15 cellular contexts compared by ENCODE assay signal in genomic region chr1:39877231-39877778, GRCh38. TPM values are rescaled to one million over a fixed set of nuclear protein-coding genes. Genes with fewer than 3 reads are reported as not detected.
DNase-seq lines count a peak whose midpoint lies in the region; FAIRE-seq and TF ChIP-seq lines count a peak whose summit lies in the region.
"Had no signal": no experiment of that assay in that cellular context is flagged by ENCODE, and none has a peak within 500 bp of the region (broad histone marks: within the 10 kb centered on the region; RNA-seq: fewer than 3 reads in every experiment).

No MANE protein-coding gene starts in this region.

- no peaks in the 10 kb centered on the region for H3K27me3 ChIP-seq in OCI-LY1 (ENCODE audit: insufficient read depth, low read length)

- no peak overlapping the region for H3K4me3 ChIP-seq in HEK293 (ENCODE audit: low read depth, low read length)
- H3K4me3 ChIP-seq in OCI-LY1 (ENCODE audit: low read depth, low read length, poor library complexity, severe bottlenecking) = no peak overlapping the region
- H3K4me3 ChIP-seq: skin epidermis had no signal

- POLR2A ChIA-PET in HEK293 (lab: Yijun Ruan, JAX) = interaction anchor here (0.6 kb wide), 1 partner anchor 8 kb away, joined by 3 read pairs; no protein-coding TSS in a partner anchor

- no peaks in the 10 kb centered on the region for H4K20me1 ChIP-seq in OCI-LY1 (ENCODE audit: insufficient read depth, low read length)

- no peak overlapping the region for H3K9ac ChIP-seq in OCI-LY1 (ENCODE audit: low read length)

- H3K79me2 ChIP-seq in OCI-LY1 (ENCODE audit: insufficient read depth, low read length) = peaks cover 74% of the 10 kb centered on the region

- CTCF ChIA-PET in HEK293 (lab: Yijun Ruan, JAX) = interaction anchor here (1.5 kb wide), 1 partner anchor 97 kb away, joined by 4 read pairs; no protein-coding TSS in a partner anchor

- peaks cover 6 to 27% of the 10 kb centered on the region in 2 experiments for H3K36me3 ChIP-seq in HEK293 (ENCODE audit: control insufficient read depth in 2 of 2, insufficient read depth in 1 of 2, low read length in 2 of 2)
- peaks cover 7% of the 10 kb centered on the region; the same call in 1 of the 2 replicates for H3K36me3 ChIP-seq in OCI-LY1 (ENCODE audit: insufficient read depth, low read length)

- H3F3A ChIP-seq in OCI-LY1 (ENCODE audit: insufficient read depth, low read length) = no peaks in the 10 kb centered on the region

- intact Hi-C loops in posterior cingulate gyrus (cut with DNase I) = no loop called here

- no peak for TF ChIP-seq CTCF in 22Rv1 (IDR thresholded peaks at IDR 0.05)
- TF ChIP-seq CTCF in HEK293 (tag by site-specific recombination; IDR thresholded peaks at IDR 0.05) = no peak
- no peak for TF ChIP-seq CTCF in OCI-LY1 (IDR thresholded peaks at IDR 0.05; ENCODE audit: low read length)

- H3K9me3 ChIP-seq in HEK293 (ENCODE audit: control insufficient read depth, insufficient read depth, low read depth, low read length) (no peaks in the 10 kb centered on the region), OCI-LY1 (ENCODE audit: low read length) (no peaks in the 10 kb centered on the region)

- no peak for FAIRE-seq in urothelium cell line (lab: Jason Lieb, UNC)
- FAIRE-seq: bronchial epithelial cell had no signal

- H2AFZ ChIP-seq in OCI-LY1 (ENCODE audit: low read length) = no peak overlapping the region

- no peak overlapping the region for H3K4me2 ChIP-seq in OCI-LY1 (ENCODE audit: low read length)

- H3K27ac ChIP-seq in 22Rv1 (peak overlapping the region; percentile 54), HEK293 (ENCODE audit: extremely low read depth, low read depth, low read length) (peak overlapping the region; percentile 39; the same call in 1 of the 2 replicates), OCI-LY1 (ENCODE audit: low read depth, low read length, poor library complexity, severe bottlenecking) (peak overlapping the region; percentile 41)

- DNase-seq in left kidney (ENCODE audit: low read depth, low spot score) = peak; percentile 60
- DNase-seq in AG20443 (ENCODE audit: low spot score) = no peak
- no peak for DNase-seq in H4 (ENCODE audit: low spot score)
- no peak for DNase-seq in urothelium cell line (ENCODE audit: low spot score)
- DNase-seq in posterior cingulate gyrus = no peak
- DNase-seq: activated CD8-positive, alpha-beta T cell treated with anti-CD3 and anti-CD28 coated beads, Interleukin-2, amount 10 ng/mL, durations not matched to agents 7 days and 5 days; activated gamma-delta T cell; DMS79 treated with DMSO at 0.1 percent for 48 hours; effector memory CD8-positive, alpha-beta T cell; foreskin fibroblast had no signal

- H3K9me2 ChIP-seq in OCI-LY1 (ENCODE audit: low read depth, low read length) = no peaks in the 10 kb centered on the region

- peaks cover 13% of the 10 kb centered on the region for H3K4me1 ChIP-seq in HEK293 (ENCODE audit: control insufficient read depth, insufficient read depth, low read length)
- peaks cover 57% of the 10 kb centered on the region for H3K4me1 ChIP-seq in OCI-LY1 (ENCODE audit: insufficient read depth, low read length, severe bottlenecking)

TF ChIP-seq in HEK293, 187 proteins besides CTCF, POLR2A, EP300 and RAD21:
- TF ChIP-seq SCRT1 (tag by site-specific recombination; IDR thresholded peaks at IDR 0.05; ENCODE audit: borderline replicate concordance) (no peak), GLIS1 (tag by site-specific recombination; IDR thresholded peaks at IDR 0.05) (peak; percentile 85)
TF ChIP-seq in HEK293: peak in this region for 1.

RNA-seq across cellular contexts. Expression of gene TRIT1, which starts 6.0 kb away (rescaled TPM):
- total RNA-seq in H4 (2014; rRNA removed; shearing (Covaris generic)) = 24.4 and 28.1 TPM in 2 replicates

RNA-seq across cellular contexts. Expression of gene MYCL, which starts 24.4 kb away (rescaled TPM):
- not detected in 2 replicates for total RNA-seq in H4 (2014; rRNA removed; shearing (Covaris generic))
- total RNA-seq: activated CD8-positive, alpha-beta T cell treated with anti-CD3 and anti-CD28 coated beads, Interleukin-2, amount 10 ng/mL, durations not matched to agents 7 days and 5 days had no signal
